ENCODE assay signal across 8 cellular contexts in the genomic region with DNA sequence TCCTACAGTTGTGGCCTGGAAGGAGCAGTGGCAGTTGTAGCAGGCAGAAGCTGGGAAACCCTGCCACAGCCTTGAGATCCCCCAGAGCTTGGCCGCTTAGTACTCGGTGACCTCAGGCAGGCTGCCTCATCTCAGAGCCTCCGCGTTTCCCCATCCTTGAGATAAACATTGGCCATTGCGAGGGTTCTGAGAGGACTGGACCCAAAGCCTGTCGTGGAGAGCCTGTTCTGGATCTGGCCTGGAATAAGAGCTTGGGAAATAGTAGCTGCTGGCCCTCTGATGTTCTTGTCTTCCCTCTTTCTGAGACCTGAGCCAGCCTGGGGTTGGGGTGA. TPM values are rescaled to one million over a fixed set of nuclear protein-coding genes. Genes with fewer than 3 reads are reported as not detected.
DNase-seq lines count a peak whose midpoint lies in the region; ATAC-seq and TF ChIP-seq lines count a peak whose summit lies in the region.

No MANE protein-coding gene starts in this region.

- in situ Hi-C loops in GM23248 (cut with MboI), result no loop called here

- intact Hi-C loops in activated CD4-positive, alpha-beta memory T cell treated with anti-CD3 and anti-CD28 coated beads for 36 hours (cut with micrococcal nuclease), result loop anchor here (2.0 to 10.0 kb wide), 4 partner anchors 73 to 763 kb away; partner anchors contain the start of genes CRAT, GOLGA2, KYAT1 and NTMT1

- H2AFZ ChIP-seq in GM23248, result no peak overlapping the region

- H3K27me3 ChIP-seq in GM23248 (replicated peaks; ENCODE audit: insufficient read depth) (no peaks in the 10 kb centered on the region), cardiac muscle cell (no peaks in the 10 kb centered on the region)

- H3K4me3 Mint-ChIP-seq in activated CD4-positive, alpha-beta memory T cell treated with anti-CD3 and anti-CD28 coated beads for 36 hours, result peak overlapping the region; percentile 98

- no peaks in the 10 kb centered on the region for H4K20me1 ChIP-seq in GM23248 (ENCODE audit: insufficient read depth)

- peaks cover 26% of the 10 kb centered on the region for H3K4me1 Mint-ChIP-seq in activated CD4-positive, alpha-beta memory T cell treated with anti-CD3 and anti-CD28 coated beads for 36 hours (ENCODE audit: low read depth)

- H3K79me2 ChIP-seq in GM23248 (ENCODE audit: insufficient read depth), result peaks cover 49% of the 10 kb centered on the region

- H3K4me1 ChIP-seq in GM23248 (ENCODE audit: insufficient read depth), result peaks cover 11% of the 10 kb centered on the region; the same call in 1 of the 2 replicates
- H3K4me1 ChIP-seq in cardiac muscle cell (ENCODE audit: low read depth), result peaks cover 8% of the 10 kb centered on the region

- H3K27ac Mint-ChIP-seq in activated CD4-positive, alpha-beta memory T cell treated with anti-CD3 and anti-CD28 coated beads for 36 hours, result no peak overlapping the region

- no peaks in the 10 kb centered on the region for H3K9me3 Mint-ChIP-seq in activated CD4-positive, alpha-beta memory T cell treated with anti-CD3 and anti-CD28 coated beads for 36 hours

- H3K27me3 Mint-ChIP-seq in activated CD4-positive, alpha-beta memory T cell treated with anti-CD3 and anti-CD28 coated beads for 36 hours, result no peaks in the 10 kb centered on the region

- no peaks in the 10 kb centered on the region for H3F3A ChIP-seq in GM23248 (ENCODE audit: insufficient read depth)

- peak overlapping the region; percentile 85 for H3K9ac ChIP-seq in GM23248

- H3K27ac ChIP-seq in GM23248 (no peak overlapping the region), cardiac muscle cell (no peak overlapping the region)

- DNase-seq in GM23248 (peak; percentile 41), cardiac muscle cell (ENCODE audit: low read depth in 1 of 2, low spot score in 1 of 2) (peak in 1 of 2 donors; percentile 41), skeletal muscle cell (ENCODE audit: low read depth) (no peak), A172 (ENCODE audit: low spot score) (no peak), NCI-H1694 treated with DMSO at 0.1 percent for 48 hours (lab: John Stamatoyannopoulos, UW) (no peak)
- DNase-seq in activated CD4-positive, alpha-beta memory T cell treated with anti-CD3 and anti-CD28 coated beads for 36 hours, result no peak
- no peak for DNase-seq in central memory CD4-positive, alpha-beta T cell

- H3K36me3 Mint-ChIP-seq in activated CD4-positive, alpha-beta memory T cell treated with anti-CD3 and anti-CD28 coated beads for 36 hours, result peaks cover 3% of the 10 kb centered on the region

- H3K9me3 ChIP-seq in GM23248 (ENCODE audit: low read depth) (no peaks in the 10 kb centered on the region), cardiac muscle cell (ENCODE audit: low read depth) (no peaks in the 10 kb centered on the region)

- TF ChIP-seq CTCF in cardiac muscle cell (IDR thresholded peaks at IDR 0.05; ENCODE audit: low read depth, low read length), result no peak

- POLR2A ChIA-PET in activated CD4-positive, alpha-beta memory T cell treated with anti-CD3 and anti-CD28 coated beads for 36 hours (lab: Charles Lee), result interaction anchor here (0.6 kb wide), 1 partner anchor 361 kb away, joined by 4 read pairs; no protein-coding TSS in a partner anchor

- CTCF ChIA-PET in activated CD4-positive, alpha-beta memory T cell treated with anti-CD3 and anti-CD28 coated beads for 36 hours (lab: Charles Lee), result interaction anchor here (2.2 kb wide), 1 partner anchor 10 kb away, joined by 7 read pairs; the partner anchor contains the start of gene SH3GLB2

- 31 to 40% methylated on average over 6 of the region's 6 CpGs for WGBS in GM23248 (ENCODE audit: low coverage in 1 of 2, low lambda C conversion rate in 2 of 2, missing lambda C conversion rate in 2 of 2), 2 experiments

- no peaks in the 10 kb centered on the region for H3K36me3 ChIP-seq in GM23248 (ENCODE audit: low read depth)
- peaks cover 11% of the 10 kb centered on the region for H3K36me3 ChIP-seq in cardiac muscle cell

- no peak for ATAC-seq in GM19397 (IDR thresholded peaks at IDR 0.05; ENCODE audit: unreplicated experiment)

- H3K4me3 ChIP-seq in GM23248 (peak overlapping the region; percentile 82), cardiac muscle cell (peak overlapping the region; percentile 88), skeletal muscle cell (ENCODE audit: low read depth, low read length) (peak overlapping the region; percentile 97)

- peak overlapping the region; percentile 98 for H3K4me2 ChIP-seq in GM23248 (ENCODE audit: unreplicated experiment)

- no peaks in the 10 kb centered on the region for H3K9me2 ChIP-seq in GM23248 (ENCODE audit: insufficient read depth)

RNA-seq across cellular contexts. Expression of gene MIGA2, which starts 1.3 kb away (rescaled TPM):
- 31.6 and 35.1 TPM in 2 replicates for total RNA-seq in GM23248 (2014; rRNA removed; shearing (Covaris generic))
- 10.7 and 12.4 TPM in 2 replicates for polyA plus RNA-seq in GM23248 (2016; fragmentation: Nextera tagmentation; extraction: Ambion mirVana)
- total RNA-seq in activated CD4-positive, alpha-beta memory T cell treated with anti-CD3 and anti-CD28 coated beads for 36 hours, result 10 to 100 TPM; 26.1 to 26.5 TPM
- total RNA-seq in cardiac muscle cell, result 65.8 and 69.8 TPM in 2 replicates
- polyA plus RNA-seq in cardiac muscle cell, result 44.7 and 48.7 TPM in 2 replicates
- total RNA-seq in A172 (2014; rRNA removed; shearing (Covaris generic)), result 28.6 and 33.0 TPM in 2 replicates

RNA-seq across cellular contexts. Expression of gene SH3GLB2, which starts 9.6 kb away (rescaled TPM):
- 57.3 and 84.9 TPM in 2 replicates for total RNA-seq in GM23248 (2014; rRNA removed; shearing (Covaris generic))
- polyA plus RNA-seq in GM23248 (2016; fragmentation: Nextera tagmentation; extraction: Ambion mirVana) (27.7 and 30.9 TPM in 2 replicates), cardiac muscle cell (182 and 187 TPM in 2 replicates)
- total RNA-seq in activated CD4-positive, alpha-beta memory T cell treated with anti-CD3 and anti-CD28 coated beads for 36 hours, result 10 to 100 TPM; 59.5 to 62.3 TPM
- total RNA-seq in cardiac muscle cell, result 132 and 203 TPM in 2 replicates
- 155 and 156 TPM in 2 replicates for total RNA-seq in A172 (2014; rRNA removed; shearing (Covaris generic))

RNA-seq across cellular contexts. Expression of gene DOLPP1, which starts 43.2 kb away (rescaled TPM):
- 11.5 and 11.6 TPM in 2 replicates for total RNA-seq in GM23248 (2014; rRNA removed; shearing (Covaris generic))
- 12.8 and 13.7 TPM in 2 replicates for polyA plus RNA-seq in GM23248 (2016; fragmentation: Nextera tagmentation; extraction: Ambion mirVana)
- 10 to 100 TPM; 13.9 to 15.3 TPM for total RNA-seq in activated CD4-positive, alpha-beta memory T cell treated with anti-CD3 and anti-CD28 coated beads for 36 hours
- 18.0 and 19.3 TPM in 2 replicates for total RNA-seq in cardiac muscle cell
- 9.5 and 19.0 TPM in 2 replicates for polyA plus RNA-seq in cardiac muscle cell
- total RNA-seq in A172 (2014; rRNA removed; shearing (Covaris generic)), result 20.4 and 22.1 TPM in 2 replicates
